2 cellular contexts compared by ENCODE assay signal in the genomic region with DNA sequence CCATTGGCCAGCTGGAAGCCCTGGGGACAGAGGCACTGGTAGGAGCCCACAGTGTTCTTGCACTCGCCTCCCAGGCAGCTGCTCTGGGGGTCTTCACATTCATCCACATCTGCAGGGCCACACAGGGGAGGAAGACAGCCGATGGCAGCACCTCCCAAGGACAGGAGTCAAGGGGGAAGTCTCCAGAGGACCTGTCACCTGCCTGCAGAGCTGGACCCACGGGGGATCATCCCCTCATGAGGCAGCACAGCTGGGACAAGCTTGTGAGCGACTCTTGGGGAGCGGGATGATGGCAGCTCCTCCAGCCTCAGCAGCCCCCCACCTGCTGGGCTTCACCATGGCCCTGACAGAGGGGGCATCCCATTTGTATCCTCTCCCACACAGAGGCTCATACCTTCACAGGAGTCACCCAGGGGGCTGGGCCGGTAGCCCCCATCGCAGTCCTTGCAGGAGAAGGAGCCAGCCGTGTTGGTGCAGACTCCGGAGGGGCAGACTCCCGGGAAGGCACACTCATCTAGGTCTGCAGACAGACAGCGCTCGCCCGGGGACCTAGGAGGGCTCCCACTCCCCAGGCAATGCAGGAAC.
TF ChIP-seq lines count a peak whose summit lies in the region.

No MANE protein-coding gene starts in this region.

TF ChIP-seq in IMR-90, 13 proteins besides CTCF, POLR2A, EP300 and RAD21:
- TF ChIP-seq, protein P1, sequence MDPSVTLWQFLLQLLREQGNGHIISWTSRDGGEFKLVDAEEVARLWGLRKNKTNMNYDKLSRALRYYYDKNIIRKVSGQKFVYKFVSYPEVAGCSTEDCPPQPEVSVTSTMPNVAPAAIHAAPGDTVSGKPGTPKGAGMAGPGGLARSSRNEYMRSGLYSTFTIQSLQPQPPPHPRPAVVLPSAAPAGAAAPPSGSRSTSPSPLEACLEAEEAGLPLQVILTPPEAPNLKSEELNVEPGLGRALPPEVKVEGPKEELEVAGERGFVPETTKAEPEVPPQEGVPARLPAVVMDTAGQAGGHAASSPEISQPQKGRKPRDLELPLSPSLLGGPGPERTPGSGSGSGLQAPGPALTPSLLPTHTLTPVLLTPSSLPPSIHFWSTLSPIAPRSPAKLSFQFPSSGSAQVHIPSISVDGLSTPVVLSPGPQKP (IDR thresholded peaks at IDR 0.05; ENCODE audit: borderline replicate concordance, low read depth, low read length), result no peak
- TF ChIP-seq, protein P2, sequence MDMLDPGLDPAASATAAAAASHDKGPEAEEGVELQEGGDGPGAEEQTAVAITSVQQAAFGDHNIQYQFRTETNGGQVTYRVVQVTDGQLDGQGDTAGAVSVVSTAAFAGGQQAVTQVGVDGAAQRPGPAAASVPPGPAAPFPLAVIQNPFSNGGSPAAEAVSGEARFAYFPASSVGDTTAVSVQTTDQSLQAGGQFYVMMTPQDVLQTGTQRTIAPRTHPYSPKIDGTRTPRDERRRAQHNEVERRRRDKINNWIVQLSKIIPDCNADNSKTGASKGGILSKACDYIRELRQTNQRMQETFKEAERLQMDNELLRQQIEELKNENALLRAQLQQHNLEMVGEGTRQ (IDR thresholded peaks at IDR 0.05; ENCODE audit: low read depth, low read length), result no peak

TF ChIP-seq in endothelial cell of umbilical vein, 7 proteins besides CTCF, POLR2A, EP300 and RAD21:
- TF ChIP-seq GATA2 (IDR thresholded peaks at IDR 0.05; ENCODE audit: insufficient read depth, insufficient read length, low read depth, low read length), result no peak
- TF ChIP-seq, protein P3, sequence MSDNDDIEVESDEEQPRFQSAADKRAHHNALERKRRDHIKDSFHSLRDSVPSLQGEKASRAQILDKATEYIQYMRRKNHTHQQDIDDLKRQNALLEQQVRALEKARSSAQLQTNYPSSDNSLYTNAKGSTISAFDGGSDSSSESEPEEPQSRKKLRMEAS (IDR thresholded peaks at IDR 0.05; ENCODE audit: insufficient read depth, insufficient read length), result no peak
- no peak for TF ChIP-seq JUN (IDR thresholded peaks at IDR 0.05; ENCODE audit: borderline replicate concordance, insufficient read depth, insufficient read length, low read depth)
- no peak for TF ChIP-seq POLR2AphosphoS5 (IDR thresholded peaks at IDR 0.05; ENCODE audit: insufficient read depth, low read depth, low read length)
- TF ChIP-seq FOS (IDR thresholded peaks at IDR 0.05; ENCODE audit: borderline replicate concordance, insufficient read depth, low read length), result no peak
- TF ChIP-seq MYC (IDR thresholded peaks at IDR 0.05; ENCODE audit: low read depth, low read length), result no peak
- no peak for TF ChIP-seq EZH2 (IDR thresholded peaks at IDR 0.05; ENCODE audit: borderline replicate concordance, low read depth, low read length, severe bottlenecking)
